Comparison of ENCODE assay signal across 11 cellular contexts in the genomic region with DNA sequence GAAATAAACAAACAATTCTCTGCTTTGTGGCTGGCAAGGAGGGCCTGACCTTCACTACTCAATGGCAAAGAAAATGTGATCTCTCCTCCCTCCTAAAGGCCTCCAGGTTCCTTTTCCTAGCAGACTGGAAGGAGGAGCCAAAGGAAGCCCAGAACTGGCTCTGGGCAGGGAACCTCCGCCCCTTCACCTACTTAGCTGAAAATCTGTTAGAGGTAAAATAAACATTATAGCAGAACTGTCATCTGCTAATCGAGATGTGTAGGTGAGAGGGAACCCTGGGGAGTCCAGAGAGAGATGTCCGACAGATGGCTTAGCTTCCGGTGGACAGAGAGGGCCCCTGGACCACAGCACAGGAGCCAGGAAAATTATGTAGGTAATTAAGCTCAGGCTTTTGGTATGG.
DNase-seq lines count a peak whose midpoint lies in the region; ATAC-seq lines count a peak whose summit lies in the region.
"Had no signal": no experiment of that assay in that cellular context is flagged by ENCODE, and none has a peak within 500 bp of the region (broad histone marks: within the 10 kb centered on the region; RNA-seq: fewer than 3 reads in every experiment).

No MANE protein-coding gene starts in this region.

- peak overlapping the region; percentile 18 for H3K9ac ChIP-seq in adipocyte (ENCODE audit: low read length)

- no peak for ATAC-seq in GM18907 (IDR thresholded peaks at IDR 0.05; ENCODE audit: unreplicated experiment)
- ATAC-seq: HCT116 had no signal

- in situ Hi-C loops in HAP-1 (cut with MboI; ENCODE audit: low sequenced_read_pairs): no loop called here

- DNase-seq in NCI-H2196 (lab: John Stamatoyannopoulos, UW; ENCODE audit: unreplicated experiment) (peak; percentile 9), NCI-H2196 treated with DMSO at 0.1 percent for 48 hours (lab: John Stamatoyannopoulos, UW; ENCODE audit: unreplicated experiment) (no peak), NCI-H2227 (lab: John Stamatoyannopoulos, UW; ENCODE audit: unreplicated experiment) (peak; percentile 50), adipocyte (ENCODE audit: low read depth) (no peak), midbrain (lab: John Stamatoyannopoulos, UW) (peak; percentile 8), GM19238 (ENCODE audit: insufficient read length, low spot score) (no peak), HAP-1 (ENCODE audit: low spot score in 2 of 2) (no peak)
- DNase-seq: DMS53, MV-4-11 had no signal

- H3K9me3 ChIP-seq in adipocyte (ENCODE audit: control insufficient read depth, low read length) (no peaks in the 10 kb centered on the region), HAP-1 (no peaks in the 10 kb centered on the region)

- H3K4me1 ChIP-seq in adipocyte (ENCODE audit: control insufficient read depth, insufficient read depth, low read length) (peaks cover 15% of the 10 kb centered on the region), HAP-1 (no peaks in the 10 kb centered on the region)

- H3K36me3 ChIP-seq in adipocyte (ENCODE audit: control insufficient read depth, insufficient read depth, low read length, severe bottlenecking): no peaks in the 10 kb centered on the region
- H3K36me3 ChIP-seq in HAP-1 (replicated peaks): no peaks in the 10 kb centered on the region

- H3K27me3 ChIP-seq in adipocyte (replicated peaks; ENCODE audit: control insufficient read depth, insufficient read depth, low read length) (peaks cover 27% of the 10 kb centered on the region), HAP-1 (ENCODE audit: low read depth) (no peaks in the 10 kb centered on the region)

- H3K4me3 ChIP-seq in adipocyte (ENCODE audit: low read length) (no peak overlapping the region), HAP-1 (no peak overlapping the region)

Comparison
In these comparisons a context has a peak if more than half of its experiments do, and no peak if none do; other contexts are left out.
1. DNase-seq: peak in NCI-H2196 (single experiment), NCI-H2227 (single experiment) and midbrain (single experiment); none in NCI-H2196 treated with DMSO at 0.1 percent for 48 hours (single experiment), adipocyte (single experiment), GM19238 (single experiment) and HAP-1 (0 of 2).